8 cellular contexts compared by ENCODE assay signal in genomic region chr20:3749689-3750639, GRCh38. TPM values are rescaled to one million over a fixed set of nuclear protein-coding genes. Genes with fewer than 3 reads are reported as not detected.
DNase-seq lines count a peak whose midpoint lies in the region; ATAC-seq, FAIRE-seq and TF ChIP-seq lines count a peak whose summit lies in the region.
"Had no signal": no experiment of that assay in that cellular context is flagged by ENCODE, and none has a peak within 500 bp of the region (broad histone marks: within the 10 kb centered on the region; RNA-seq: fewer than 3 reads in every experiment).

No MANE protein-coding gene starts in this region.

- no peak for FAIRE-seq in GM12891 (lab: Jason Lieb, UNC)
- no peak for FAIRE-seq in kidney (lab: Jason Lieb, UNC)

- H3K4me3 ChIP-seq in astrocyte of the cerebellum (ENCODE audit: low read depth, low read length) (peak overlapping the region; percentile 13), kidney (ENCODE audit: low read length in 2 of 2) (no peak overlapping the region)

- H3K4me1 Mint-ChIP-seq in stimulated activated memory B cell treated with anti-CD40 and anti-IgM and Interleukin-4, amounts not matched to agents 10 μg/mL and 1 μg/mL and 100 μg/mL, for 72 hours = peaks cover 20% of the 10 kb centered on the region

- DNase-seq in GM12891 (ENCODE audit: insufficient read length, low spot score) = peak; percentile 68
- peak; percentile 77 for DNase-seq in NCI-H345 (lab: John Stamatoyannopoulos, UW)
- no peak for DNase-seq in astrocyte of the cerebellum (ENCODE audit: low read depth)
- no peak for DNase-seq in kidney
- DNase-seq in stimulated activated naive CD4-positive, alpha-beta T cell treated with Interleukin-2 at 50 U/mL for 16 hours (lab: John Stamatoyannopoulos, UW) = peak; percentile 5
- no peak for DNase-seq in AG08395 (ENCODE audit: low spot score)

- no peak for TF ChIP-seq POLR2A in GM12891 (IDR thresholded peaks at IDR 0.05; ENCODE audit: low read depth, low read length)

- H3K36me3 ChIP-seq in kidney (ENCODE audit: control insufficient read depth in 1 of 2, insufficient read depth in 2 of 2, low read length in 2 of 2) = no peaks in the 10 kb centered on the region

- no peak for ATAC-seq in stimulated activated memory B cell treated with anti-CD40 and anti-IgM and Interleukin-4, amounts not matched to agents 10 μg/mL and 1 μg/mL and 100 μg/mL, for 72 hours

- no peaks in the 10 kb centered on the region for H3K9me3 ChIP-seq in kidney (ENCODE audit: control insufficient read depth in 1 of 2, low read length in 2 of 2)

- in situ Hi-C loops in astrocyte of the cerebellum (cut with HindIII; ENCODE audit: low sequenced_read_pairs) = no loop called here

- H3K36me3 Mint-ChIP-seq in stimulated activated memory B cell treated with anti-CD40 and anti-IgM and Interleukin-4, amounts not matched to agents 10 μg/mL and 1 μg/mL and 100 μg/mL, for 72 hours = no peaks in the 10 kb centered on the region

- H3K9me3 Mint-ChIP-seq in stimulated activated memory B cell treated with anti-CD40 and anti-IgM and Interleukin-4, amounts not matched to agents 10 μg/mL and 1 μg/mL and 100 μg/mL, for 72 hours = no peaks in the 10 kb centered on the region

- H3K27ac Mint-ChIP-seq in stimulated activated memory B cell treated with anti-CD40 and anti-IgM and Interleukin-4, amounts not matched to agents 10 μg/mL and 1 μg/mL and 100 μg/mL, for 72 hours = no peak overlapping the region

- no peak overlapping the region for H3K4me3 Mint-ChIP-seq in stimulated activated memory B cell treated with anti-CD40 and anti-IgM and Interleukin-4, amounts not matched to agents 10 μg/mL and 1 μg/mL and 100 μg/mL, for 72 hours

- H3K27me3 Mint-ChIP-seq in stimulated activated memory B cell treated with anti-CD40 and anti-IgM and Interleukin-4, amounts not matched to agents 10 μg/mL and 1 μg/mL and 100 μg/mL, for 72 hours = peaks cover 37% of the 10 kb centered on the region

- no peak overlapping the region for H3K9ac ChIP-seq in kidney (ENCODE audit: low read length in 2 of 2)

- H3K4me1 ChIP-seq in kidney (ENCODE audit: control insufficient read depth in 1 of 2, insufficient read depth in 1 of 2, low read depth in 1 of 2, low read length in 2 of 2) = peaks cover 0 to 7% of the 10 kb centered on the region in 2 donors

- TF ChIP-seq CTCF in astrocyte of the cerebellum (IDR thresholded peaks at IDR 0.05; ENCODE audit: low read depth, low read length, missing control alignments) = peak; percentile 80
- TF ChIP-seq CTCF in kidney (IDR thresholded peaks at IDR 0.05; ENCODE audit: borderline replicate concordance, extremely low read depth, insufficient read depth) = peak; percentile 39

- H3K27ac ChIP-seq in kidney (ENCODE audit: low read depth in 2 of 2, low read length in 2 of 2) = no peak overlapping the region

- intact Hi-C loops in kidney (cut with DNase I) = no loop called here

TF ChIP-seq in GM12891, 5 proteins besides CTCF, POLR2A, EP300 and RAD21:
- TF ChIP-seq POU2F2 (IDR thresholded peaks at IDR 0.05; ENCODE audit: low read depth, low read length) = no peak
- no peak for TF ChIP-seq TAF1 (IDR thresholded peaks at IDR 0.05; ENCODE audit: low read depth, low read length)
- TF ChIP-seq PAX5 (IDR thresholded peaks at IDR 0.05; ENCODE audit: insufficient read depth, low read length, severe bottlenecking) = no peak
- TF ChIP-seq SPI1 (IDR thresholded peaks at IDR 0.05; ENCODE audit: low read depth, low read length) = no peak
- no peak for TF ChIP-seq POLR2AphosphoS5 (IDR thresholded peaks at IDR 0.05; ENCODE audit: low read depth, low read length)
TF ChIP-seq in GM12891: peak in this region for 0.

RNA-seq across cellular contexts. Expression of gene HSPA12B, which starts 17.5 kb away (rescaled TPM):
- polyA plus RNA-seq in GM12891 (2012; ENCODE audit: low read depth, missing spikeins) = 0.12 TPM
- 18.9 TPM for total RNA-seq in kidney
- polyA plus RNA-seq in kidney (ENCODE audit: insufficient read depth, low read depth, low replicate concordance) = 8.7 TPM

RNA-seq across cellular contexts. Expression of gene ADISSP, which starts 17.6 kb away (rescaled TPM):
- polyA plus RNA-seq in GM12891 (2012; ENCODE audit: low read depth, missing spikeins) = 22.8 TPM
- 26.3 TPM for total RNA-seq in kidney
- 31.8 TPM for polyA plus RNA-seq in kidney (ENCODE audit: insufficient read depth, low read depth, low replicate concordance)

RNA-seq across cellular contexts. Expression of gene SPEF1, which starts 31.3 kb away (rescaled TPM):
- 0.05 TPM for polyA plus RNA-seq in GM12891 (2012; ENCODE audit: low read depth, missing spikeins)
- total RNA-seq in kidney = 3.4 TPM
- polyA plus RNA-seq in kidney (ENCODE audit: insufficient read depth, low read depth, low replicate concordance) = 3.8 TPM

RNA-seq across cellular contexts. Expression of gene CENPB, which starts 36.6 kb away (rescaled TPM):
- polyA plus RNA-seq in GM12891 (2012; ENCODE audit: low read depth, missing spikeins) = 26.5 TPM
- total RNA-seq in kidney = 99.8 TPM
- polyA plus RNA-seq in kidney (ENCODE audit: insufficient read depth, low read depth, low replicate concordance) = 56.2 TPM

RNA-seq across cellular contexts. Expression of gene SIGLEC1, which starts 37.6 kb away (rescaled TPM):
- not detected for polyA plus RNA-seq in GM12891 (2012; ENCODE audit: low read depth, missing spikeins)
- total RNA-seq in kidney = 20.2 TPM
- 2.4 TPM for polyA plus RNA-seq in kidney (ENCODE audit: insufficient read depth, low read depth, low replicate concordance)
- total RNA-seq: lung microvascular endothelial cell had no signal

Comparison
In these comparisons a context has a peak if more than half of its experiments do, and no peak if none do; other contexts are left out.
1. DNase-seq: peak in GM12891 (single experiment), NCI-H345 (single experiment) and stimulated activated naive CD4-positive, alpha-beta T cell treated with Interleukin-2 at 50 U/mL for 16 hours (single experiment); none in astrocyte of the cerebellum (single experiment), kidney (single experiment) and AG08395 (single experiment).